Comparison of ENCODE assay signal across 33 cellular contexts in the genomic region with DNA sequence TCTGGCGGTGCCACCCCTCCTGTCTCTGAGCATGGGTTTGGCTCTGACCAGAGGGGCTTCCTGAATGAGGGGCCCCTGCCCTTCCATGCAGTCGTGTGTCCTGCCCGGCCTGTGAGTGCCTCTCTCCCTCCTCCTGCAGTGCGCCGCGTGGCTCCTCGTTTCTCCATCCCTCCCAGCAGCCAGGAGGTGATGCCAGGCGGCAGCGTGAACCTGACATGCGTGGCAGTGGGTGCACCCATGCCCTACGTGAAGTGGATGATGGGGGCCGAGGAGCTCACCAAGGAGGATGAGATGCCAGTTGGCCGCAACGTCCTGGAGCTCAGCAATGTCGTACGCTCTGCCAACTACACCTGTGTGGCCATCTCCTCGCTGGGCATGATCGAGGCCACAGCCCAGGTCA.
"Had no signal": no experiment of that assay in that cellular context is flagged by ENCODE, and none has a peak within 500 bp of the region (broad histone marks: within the 10 kb centered on the region; RNA-seq: fewer than 3 reads in every experiment).

No MANE protein-coding gene starts in this region.

- DNase-seq: activated CD4-positive, alpha-beta memory T cell treated with anti-CD3 and anti-CD28 coated beads, Interleukin-2, amount 10 ng/mL, durations not matched to agents 7 days and 5 days; activated CD4-positive, alpha-beta T cell treated with anti-CD3 and anti-CD28 coated beads for 1 hour; activated CD4-positive, alpha-beta T cell treated with anti-CD3 and anti-CD28 coated beads for 36 hours; activated CD4-positive, alpha-beta T cell treated with anti-CD3 and anti-CD28 coated beads for 48 hours; activated CD4-positive, alpha-beta T cell treated with anti-CD3 and anti-CD28 coated beads, Interleukin-2, amount 10 ng/mL, durations not matched to agents 7 days and 5 days; activated CD4-positive, alpha-beta T cell treated with anti-CD3 and anti-CD28 coated beads, Interleukin-2, amount 50 U/mL, for 48 hours; activated CD4-positive, CD25-positive, alpha-beta regulatory T cell; activated CD8-positive, alpha-beta memory T cell treated with anti-CD3 and anti-CD28 coated beads for 24 hours; activated CD8-positive, alpha-beta memory T cell treated with anti-CD3 and anti-CD28 coated beads, Interleukin-2, amount 10 ng/mL, durations not matched to agents 7 days and 5 days; activated CD8-positive, alpha-beta memory T cell treated with anti-CD3 and anti-CD28 coated beads, Interleukin-2, amount 50 U/mL, for 48 hours; activated CD8-positive, alpha-beta T cell treated with anti-CD3 and anti-CD28 coated beads, Interleukin-2, amount 10 ng/mL, durations not matched to agents 7 days and 5 days; activated effector memory CD4-positive, alpha-beta T cell treated with Interleukin-2 at 50 U/mL for 16 hours; activated gamma-delta T cell; activated naive CD4-positive, alpha-beta T cell treated with anti-CD3 and anti-CD28 coated beads, Interleukin-2, amount 10 ng/mL, durations not matched to agents 7 days and 5 days; activated naive CD4-positive, alpha-beta T cell treated with Interleukin-2 at 50 U/mL for 16 hours; activated naive CD8-positive, alpha-beta T cell treated with anti-CD3 and anti-CD28 coated beads, Interleukin-2, amount 10 ng/mL, durations not matched to agents 7 days and 5 days; activated naive CD8-positive, alpha-beta T cell treated with anti-CD3 and anti-CD28 coated beads, Interleukin-2, amount 50 U/mL, for 24 hours; activated T-cell treated with anti-CD3 and anti-CD28 coated beads, Interleukin-2, amount 50 U/mL, for 24 hours; activated T-cell treated with anti-CD3 and anti-CD28 coated beads, Interleukin-2, amount 50 U/mL, for 48 hours; amygdala; anterior cingulate cortex; caudate nucleus; cerebellar nuclear complex; T-helper 1 cell; T-helper 2 cell; T-helper 9 cell; WERI-Rb-1 had no signal

- H3K27ac ChIP-seq: ascending aorta, cardiac muscle cell, WERI-Rb-1 had no signal

- ATAC-seq: activated CD4-positive, alpha-beta T cell treated with anti-CD3 and anti-CD28 coated beads for 36 hours; activated CD4-positive, CD25-positive, alpha-beta regulatory T cell treated with anti-CD3 and anti-CD28 coated beads, Interleukin-2, amount 50 U/mL, for 24 hours; activated CD8-positive, alpha-beta memory T cell treated with anti-CD3 and anti-CD28 coated beads, Interleukin-2, amount 10 ng/mL, durations not matched to agents 7 days and 5 days; activated CD8-positive, alpha-beta T cell treated with anti-CD3 and anti-CD28 coated beads, Interleukin-2, amount 10 ng/mL, durations not matched to agents 7 days and 5 days; activated naive CD8-positive, alpha-beta T cell treated with anti-CD3 and anti-CD28 coated beads, Interleukin-2, amount 50 U/mL, for 24 hours; WTC11 had no signal

- H3K4me1 ChIP-seq: ascending aorta had no signal

- H3K4me3 ChIP-seq: ascending aorta, cardiac muscle cell had no signal

- H3K27me3 ChIP-seq: ascending aorta, cardiac muscle cell had no signal

- FAIRE-seq: bronchial epithelial cell, TTC549 had no signal

- H3K9me3 ChIP-seq: ascending aorta had no signal
